Comparison of ENCODE assay signal across 12 cellular contexts in the genomic region with DNA sequence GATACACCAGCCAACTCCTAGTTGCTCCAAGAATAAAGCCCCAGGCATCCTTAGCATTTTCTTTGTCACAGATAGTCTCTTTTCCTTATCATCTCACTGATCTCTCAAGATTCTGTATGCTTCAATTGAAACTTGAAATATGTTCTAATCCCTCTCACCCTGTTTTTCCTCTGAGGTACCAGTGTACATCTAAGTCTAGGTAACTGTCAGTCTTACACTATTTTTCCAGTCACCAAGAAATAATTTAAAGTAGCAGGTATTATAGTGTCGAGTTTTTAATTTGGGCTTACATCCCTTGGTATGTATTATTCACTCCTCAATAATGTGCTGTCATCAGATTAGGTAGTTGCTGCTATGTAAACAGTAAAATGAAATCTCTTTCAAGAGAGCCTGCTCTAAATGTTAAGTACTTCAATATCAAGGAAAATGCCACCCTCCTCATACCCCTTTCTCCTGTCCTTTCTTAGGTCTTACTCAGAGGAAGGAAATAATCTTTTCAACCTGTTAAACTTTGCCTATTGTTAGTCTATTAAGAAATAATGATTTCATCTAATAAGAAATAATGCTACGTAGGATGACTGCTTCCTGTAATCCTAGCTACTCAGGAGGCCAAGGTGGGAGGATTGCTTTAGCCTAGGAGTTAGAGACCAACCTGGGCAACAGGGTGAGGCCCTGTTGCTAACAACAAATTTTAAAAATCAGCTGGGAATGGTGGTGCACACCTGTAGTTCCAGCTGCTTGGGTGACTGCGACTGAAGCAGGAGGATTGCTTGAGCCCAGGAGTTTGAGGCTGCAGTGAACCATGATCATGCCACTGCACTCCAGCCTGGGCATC. TPM values are rescaled to one million over a fixed set of nuclear protein-coding genes. Genes with fewer than 3 reads are reported as not detected.
A peak's percentile ranks its signal among the peaks of the same experiment; 100 is the strongest.
DNase-seq lines count a peak whose midpoint lies in the region; ATAC-seq, FAIRE-seq and TF ChIP-seq lines count a peak whose summit lies in the region.
"Had no signal": no experiment of that assay in that cellular context is flagged by ENCODE, and none has a peak within 500 bp of the region (broad histone marks: within the 10 kb centered on the region; RNA-seq: fewer than 3 reads in every experiment).

No MANE protein-coding gene starts in this region.

- H3K9ac ChIP-seq in HUES48 (ENCODE audit: low read depth, low read length) (no peak overlapping the region), mucosa of stomach (ENCODE audit: low read length) (peak overlapping the region; percentile 17)

- H3K27me3 ChIP-seq in HUES48 (ENCODE audit: control insufficient read depth, insufficient read depth, low read length) (no peaks in the 10 kb centered on the region), bronchial epithelial cell (ENCODE audit: control insufficient read depth, insufficient read depth, low read length) (no peaks in the 10 kb centered on the region), mucosa of stomach (ENCODE audit: control insufficient read depth, insufficient read depth, low read length) (no peaks in the 10 kb centered on the region), WERI-Rb-1 (ENCODE audit: insufficient read depth, low read depth, severe bottlenecking) (no peaks in the 10 kb centered on the region)
- H3K27me3 ChIP-seq: ascending aorta, spleen had no signal

- H3K4me1 ChIP-seq in HUES48 (ENCODE audit: control insufficient read depth, insufficient read depth, low read length) (peaks cover 21% of the 10 kb centered on the region), mucosa of stomach (ENCODE audit: control insufficient read depth, insufficient read depth, low read length) (peaks cover 23% of the 10 kb centered on the region)

- no peak for ATAC-seq in HG02970 (IDR thresholded peaks at IDR 0.05; ENCODE audit: low FRiP score, unreplicated experiment)

- in situ Hi-C loops in ACHN (cut with HindIII; ENCODE audit: low pct_ligation_motif_present, low pct_unique_long_range_greater_than_20kb, low sequenced_read_pairs): no loop called here

- H3K4me3 ChIP-seq in HUES48 (ENCODE audit: low read depth, low read length) (no peak overlapping the region), bronchial epithelial cell (ENCODE audit: low read depth, low read length) (no peak overlapping the region), mucosa of stomach (ENCODE audit: low read length) (no peak overlapping the region), WERI-Rb-1 (ENCODE audit: low read depth, low read length) (no peak overlapping the region)
- H3K4me3 ChIP-seq: ascending aorta, spleen had no signal

- no peaks in the 10 kb centered on the region for H3K9me3 ChIP-seq in HUES48 (ENCODE audit: control insufficient read depth, insufficient read depth, low read length)
- no peaks in the 10 kb centered on the region for H3K9me3 ChIP-seq in mucosa of stomach (ENCODE audit: control insufficient read depth, low read length)
- no peaks in the 10 kb centered on the region for H3K9me3 ChIP-seq in WERI-Rb-1 (ENCODE audit: severe bottlenecking)
- H3K9me3 ChIP-seq: ascending aorta, spleen had no signal

- TF ChIP-seq CTCF in bronchial epithelial cell (IDR thresholded peaks at IDR 0.05; ENCODE audit: insufficient read depth, low read length, severe bottlenecking) (no peak), WERI-Rb-1 (IDR thresholded peaks at IDR 0.05; ENCODE audit: low read depth, low read length) (no peak)

- H3K27ac ChIP-seq in HUES48 (ENCODE audit: low read depth, low read length) (peak overlapping the region; percentile 23), WERI-Rb-1 (no peak overlapping the region)
- H3K27ac ChIP-seq: ascending aorta, C4-2B, spleen had no signal

- peak; percentile 12 for DNase-seq in ACHN
- DNase-seq in bronchial epithelial cell (ENCODE audit: low read depth): peak; percentile 73
- no peak for DNase-seq in cerebellum (ENCODE audit: low spot score)
- DNase-seq in AML-193 (lab: John Stamatoyannopoulos, UW): no peak
- DNase-seq in WERI-Rb-1: no peak
- DNase-seq: RPMI8226, spleen had no signal

- no peak for FAIRE-seq in bronchial epithelial cell (lab: Jason Lieb, UNC)

- H3K36me3 ChIP-seq in HUES48 (ENCODE audit: control insufficient read depth, insufficient read depth, low read length) (0 out of 2 replicates have a peak, but pooled peaks cover 5% of the 10 kb centered on the region), bronchial epithelial cell (ENCODE audit: control insufficient read depth, insufficient read depth, low read length) (no peaks in the 10 kb centered on the region), mucosa of stomach (ENCODE audit: control insufficient read depth, insufficient read depth, low read length) (no peaks in the 10 kb centered on the region), WERI-Rb-1 (peaks cover 3% of the 10 kb centered on the region; the same call in 1 of the 2 replicates)
- H3K36me3 ChIP-seq: ascending aorta had no signal

RNA-seq across cellular contexts. Expression of gene TSC22D2, which starts 39.8 kb away (rescaled TPM):
- total RNA-seq in bronchial epithelial cell (5.0 and 5.8 TPM in 2 replicates), cerebellum (39.0 TPM)

Comparison
In these comparisons a context has a peak if more than half of its experiments do, and no peak if none do; other contexts are left out.
1. DNase-seq: peak in ACHN (single experiment) and bronchial epithelial cell (single experiment); none in cerebellum (single experiment), AML-193 (0 of 2) and WERI-Rb-1 (single experiment).